8 cellular contexts compared by ENCODE assay signal in genomic region chr5:132491368-132492364, GRCh38. TPM values are rescaled to one million over a fixed set of nuclear protein-coding genes. Genes with fewer than 3 reads are reported as not detected.
DNase-seq lines count a peak whose midpoint lies in the region; ATAC-seq and TF ChIP-seq lines count a peak whose summit lies in the region.

No MANE protein-coding gene starts in this region.

- peak overlapping the region; percentile 100 for H3K4me2 ChIP-seq in hepatocyte

- ATAC-seq in Right ventricle myocardium superior (ENCODE audit: poor library complexity): peak; percentile 0
- ATAC-seq in Right ventricle myocardium inferior: no peak
- peak; percentile 20 for ATAC-seq in HG03457 (IDR thresholded peaks at IDR 0.05; ENCODE audit: unreplicated experiment)

- peak overlapping the region; percentile 45 for H2AFZ ChIP-seq in hepatocyte

- peaks cover 28% of the 10 kb centered on the region for H3K79me2 ChIP-seq in hepatocyte

- peaks cover 25% of the 10 kb centered on the region for H4K20me1 ChIP-seq in hepatocyte (ENCODE audit: insufficient read depth, poor library complexity, severe bottlenecking)

- TF ChIP-seq CTCF in hepatocyte (IDR thresholded peaks at IDR 0.05; ENCODE audit: poor library complexity): no peak

- H3K9me2 ChIP-seq in hepatocyte (replicated peaks; ENCODE audit: insufficient read depth): no peaks in the 10 kb centered on the region

- DNase-seq in Right ventricle myocardium superior (no peak), Right ventricle myocardium inferior (ENCODE audit: missing footprints) (no peak), hepatocyte (ENCODE audit: low spot score) (peak; percentile 7), NCI-H2081 (lab: John Stamatoyannopoulos, UW) (no peak), anterior cingulate cortex (lab: John Stamatoyannopoulos, UW) (no peak)
- peak; percentile 10 for DNase-seq in activated effector memory CD4-positive, alpha-beta T cell treated with Interleukin-2 at 50 U/mL for 16 hours
- peak; percentile 43 for DNase-seq in stimulated activated CD8-positive, alpha-beta memory T cell treated with anti-CD3 and anti-CD28 coated beads, Interleukin-4, amount 100 ng/mL, for 48 hours

- no peaks in the 10 kb centered on the region for H3K36me3 ChIP-seq in hepatocyte (replicated peaks; ENCODE audit: insufficient read depth, low read depth)

- peaks cover 29% of the 10 kb centered on the region for H3K4me1 ChIP-seq in hepatocyte (ENCODE audit: insufficient read depth)

- H3K4me3 ChIP-seq in hepatocyte: no peak overlapping the region

- intact Hi-C loops in Right ventricle myocardium superior (cut with DNase I) (no loop called here), Right ventricle myocardium inferior (cut with DNase I) (loop anchor here (10.0 kb wide), 1 partner anchor 197 kb away; the partner anchor contains the start of gene SLC22A4)

- peak overlapping the region; percentile 89 for H3K27ac ChIP-seq in hepatocyte

- H3K9me3 ChIP-seq in hepatocyte (ENCODE audit: low read depth): no peaks in the 10 kb centered on the region

- no peaks in the 10 kb centered on the region for H3K27me3 ChIP-seq in hepatocyte

- 73% methylated on average over 22 of the region's 22 CpGs for WGBS in hepatocyte (ENCODE audit: low lambda C conversion rate, missing lambda C conversion rate)

RNA-seq across cellular contexts. Expression of gene IRF1, which starts 1.1 kb away (rescaled TPM):
- total RNA-seq in Right ventricle myocardium superior (12.5 TPM), Right ventricle myocardium inferior (12.7 TPM), hepatocyte (25.6 and 30.9 TPM in 2 replicates)
- 35.8 and 44.8 TPM in 2 replicates for polyA plus RNA-seq in hepatocyte

RNA-seq across cellular contexts. Expression of gene IL5, which starts 51.7 kb away (rescaled TPM):
- total RNA-seq in Right ventricle myocardium superior (not detected), Right ventricle myocardium inferior (not detected), hepatocyte (not detected in 2 replicates)
- polyA plus RNA-seq in hepatocyte: not detected in 2 replicates

Comparison
In these comparisons a context has a peak if more than half of its experiments do, and no peak if none do; other contexts are left out.
1. DNase-seq: peak in activated effector memory CD4-positive, alpha-beta T cell treated with Interleukin-2 at 50 U/mL for 16 hours (single experiment), hepatocyte (single experiment) and stimulated activated CD8-positive, alpha-beta memory T cell treated with anti-CD3 and anti-CD28 coated beads, Interleukin-4, amount 100 ng/mL, for 48 hours (single experiment); none in Right ventricle myocardium superior (single experiment), Right ventricle myocardium inferior (single experiment), NCI-H2081 (0 of 2) and anterior cingulate cortex (0 of 58).